ENCODE assay signal across 10 cellular contexts in the genomic region with DNA sequence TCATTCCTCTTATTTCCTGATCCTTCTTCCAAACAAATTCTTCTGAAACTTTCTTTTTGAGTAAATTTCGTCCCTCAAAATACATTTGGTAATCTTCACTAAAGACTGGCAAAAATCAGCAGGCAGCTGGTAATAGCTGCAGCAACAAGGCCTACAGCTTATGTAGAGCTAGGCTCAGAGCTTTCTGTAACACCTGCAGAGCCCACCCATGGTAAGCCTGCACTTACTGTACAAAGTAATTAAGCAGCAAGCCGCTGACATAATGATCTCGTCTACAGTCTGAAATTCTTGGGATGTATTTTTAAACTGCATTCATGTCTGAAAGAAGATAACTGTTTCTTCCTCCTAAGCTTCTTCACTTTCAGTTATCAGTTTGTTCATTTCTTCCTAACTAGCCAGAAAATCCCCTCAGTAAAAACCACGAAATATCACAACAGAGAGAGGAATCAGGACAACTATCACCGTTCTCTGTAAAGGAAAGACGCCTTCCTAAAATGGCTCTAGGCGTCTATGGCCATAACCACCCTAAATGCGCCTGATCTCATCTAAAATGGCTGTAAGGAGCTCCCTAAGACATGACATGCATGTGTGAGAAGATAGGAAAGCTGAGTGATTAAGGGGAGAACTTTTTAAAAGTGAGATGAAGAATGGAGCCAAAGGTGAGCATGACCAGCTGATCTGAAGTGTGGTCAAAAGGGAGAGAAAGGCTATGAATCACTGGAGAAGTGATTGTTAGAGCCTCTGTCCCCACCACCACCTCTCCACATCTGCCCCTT. TPM values are rescaled to one million over a fixed set of nuclear protein-coding genes. Genes with fewer than 3 reads are reported as not detected.
DNase-seq lines count a peak whose midpoint lies in the region; ATAC-seq and TF ChIP-seq lines count a peak whose summit lies in the region.
"Had no signal": no experiment of that assay in that cellular context is flagged by ENCODE, and none has a peak within 500 bp of the region (broad histone marks: within the 10 kb centered on the region; RNA-seq: fewer than 3 reads in every experiment).

No MANE protein-coding gene starts in this region.

- no peak overlapping the region for H3K4me3 Mint-ChIP-seq in dendritic cell treated with granulocyte-macrophage colony-stimulating factor and Interleukin-4, amounts not matched to agents 40 ng/mL and 50 ng/mL, for 4 days

- H3K27ac Mint-ChIP-seq in dendritic cell treated with granulocyte-macrophage colony-stimulating factor and Interleukin-4, amounts not matched to agents 40 ng/mL and 50 ng/mL, for 4 days = peak overlapping the region; percentile 76

- H3K9me3 Mint-ChIP-seq in dendritic cell treated with granulocyte-macrophage colony-stimulating factor and Interleukin-4, amounts not matched to agents 40 ng/mL and 50 ng/mL, for 4 days = no peaks in the 10 kb centered on the region

- peaks cover 11% of the 10 kb centered on the region for H3K36me3 Mint-ChIP-seq in dendritic cell treated with granulocyte-macrophage colony-stimulating factor and Interleukin-4, amounts not matched to agents 40 ng/mL and 50 ng/mL, for 4 days (ENCODE audit: low read depth)

- no peaks in the 10 kb centered on the region for H3K4me1 ChIP-seq in body of pancreas
- H3K4me1 ChIP-seq: prostate gland had no signal

- DNase-seq in D341Med (ENCODE audit: low spot score) = peak; percentile 65
- peak; percentile 33 for DNase-seq in NAMALWA (ENCODE audit: low spot score)
- no peak for DNase-seq in EL
- DNase-seq in DMS79 treated with DMSO at 0.1 percent for 48 hours (lab: John Stamatoyannopoulos, UW) = no peak
- no peak for DNase-seq in body of pancreas
- DNase-seq: effector memory CD4-positive, alpha-beta T cell had no signal

- intact Hi-C loops in dendritic cell treated with granulocyte-macrophage colony-stimulating factor and Interleukin-4, amounts not matched to agents 40 ng/mL and 50 ng/mL, for 4 days (cut with micrococcal nuclease) = no loop called here
- intact Hi-C loops in body of pancreas (cut with DNase I) = no loop called here

- peaks cover 43% of the 10 kb centered on the region for H3K4me1 Mint-ChIP-seq in dendritic cell treated with granulocyte-macrophage colony-stimulating factor and Interleukin-4, amounts not matched to agents 40 ng/mL and 50 ng/mL, for 4 days (ENCODE audit: low read depth)

- no peak for TF ChIP-seq CTCF in body of pancreas (IDR thresholded peaks at IDR 0.05)

- no peaks in the 10 kb centered on the region for H3K27me3 ChIP-seq in body of pancreas

- ATAC-seq in GM18909 (IDR thresholded peaks at IDR 0.05; ENCODE audit: poor library complexity, unreplicated experiment) (peak; percentile 51), GM21526 (IDR thresholded peaks at IDR 0.05; ENCODE audit: low FRiP score, unreplicated experiment) (no peak), body of pancreas (no peak)

- peaks cover 0 to 4% of the 10 kb centered on the region in 2 donors for H3K36me3 ChIP-seq in body of pancreas (replicated peaks in 1 of 2; ENCODE audit: insufficient read depth in 1 of 2, low read depth in 2 of 2)
- H3K36me3 ChIP-seq: prostate gland had no signal

- H3K27me3 Mint-ChIP-seq in dendritic cell treated with granulocyte-macrophage colony-stimulating factor and Interleukin-4, amounts not matched to agents 40 ng/mL and 50 ng/mL, for 4 days = no peaks in the 10 kb centered on the region

- H3K27ac ChIP-seq in body of pancreas = no peak overlapping the region
- H3K27ac ChIP-seq: prostate gland had no signal

- no peak overlapping the region for H3K4me3 ChIP-seq in body of pancreas
- H3K4me3 ChIP-seq: prostate gland had no signal

- H3K9me3 ChIP-seq in body of pancreas = no peaks in the 10 kb centered on the region
- H3K9me3 ChIP-seq: prostate gland had no signal

- TF ChIP-seq POLR2A in body of pancreas (IDR thresholded peaks at IDR 0.05) = no peak

- WGBS in body of pancreas, 2 donors = 78 to 81% methylated on average over 8 of the region's 8 CpGs

RNA-seq across cellular contexts. Expression of gene DENND5A, which starts 56.2 kb away (rescaled TPM):
- total RNA-seq in body of pancreas = 10 to 100 TPM; 22.1 to 31.3 TPM

Comparison
In these comparisons a context has a peak if more than half of its experiments do, and no peak if none do; other contexts are left out.
1. DNase-seq: peak in D341Med (single experiment) and NAMALWA (single experiment); none in EL (single experiment), DMS79 treated with DMSO at 0.1 percent for 48 hours (single experiment) and body of pancreas (0 of 4).